ENCODE assay signal across 20 cellular contexts in genomic region chr2:42938671-42939370, GRCh38.
"Had no signal": no experiment of that assay in that cellular context is flagged by ENCODE, and none has a peak within 500 bp of the region (broad histone marks: within the 10 kb centered on the region; RNA-seq: fewer than 3 reads in every experiment).

No MANE protein-coding gene starts in this region.

- H3K27ac Mint-ChIP-seq: activated CD4-positive, alpha-beta T cell treated with anti-CD3 and anti-CD28 coated beads, Interleukin-2, amount 10 ng/mL, durations not matched to agents 24 days and 14 days; activated CD8-positive, alpha-beta T cell treated with anti-CD3 and anti-CD28 coated beads, Interleukin-2, amount 10 ng/mL, durations not matched to agents 7 days and 5 days; activated naive CD8-positive, alpha-beta T cell; dendritic cell treated with granulocyte-macrophage colony-stimulating factor and Interleukin-4, amounts not matched to agents 40 ng/mL and 50 ng/mL, for 4 days; natural killer cell treated with Interleukin-12 subunit alpha and Interleukin-12 subunit beta and Interleukin-15 and Interleukin-18, amount 100 ng/mL, for 72 hours; stimulated activated effector memory CD8-positive, alpha-beta T cell treated with anti-CD3 and anti-CD28 coated beads, Interleukin-12 subunit alpha, Interleukin-12 subunit beta, amount 100 ng/mL, for 72 hours; T-helper 2 cell treated with Interferon-gamma antibody and Interleukin-4, amounts not matched to agents 5 μg/mL and 100 μg/mL, for 36 hours; type B pancreatic cell had no signal

- ATAC-seq: activated CD8-positive, alpha-beta T cell treated with anti-CD3 and anti-CD28 coated beads, Interleukin-2, amount 10 ng/mL, durations not matched to agents 7 days and 5 days; natural killer cell treated with Interleukin-12 subunit alpha and Interleukin-12 subunit beta and Interleukin-15 and Interleukin-18, amount 100 ng/mL, for 72 hours; psoas muscle; right lobe of liver; stimulated activated effector memory CD8-positive, alpha-beta T cell treated with anti-CD3 and anti-CD28 coated beads, Interleukin-12 subunit alpha, Interleukin-12 subunit beta, amount 100 ng/mL, for 72 hours had no signal

- DNase-seq: activated CD4-positive, alpha-beta T cell treated with anti-CD3 and anti-CD28 coated beads, Interleukin-2, amount 10 ng/mL, durations not matched to agents 24 days and 14 days; activated CD4-positive, CD25-positive, alpha-beta regulatory T cell; activated CD8-positive, alpha-beta memory T cell treated with anti-CD3 and anti-CD28 coated beads, Interleukin-2, amount 50 U/mL, for 4 hours; activated CD8-positive, alpha-beta T cell treated with anti-CD3 and anti-CD28 coated beads, Interleukin-2, amount 10 ng/mL, durations not matched to agents 7 days and 5 days; activated gamma-delta T cell treated with Interleukin-2 at 50 U/mL for 16 hours; amygdala; cerebellar nuclear complex; effector memory CD4-positive, alpha-beta T cell; foreskin melanocyte; mammary epithelial cell; SW 1271 had no signal

- H3K4me3 Mint-ChIP-seq: activated CD4-positive, alpha-beta T cell treated with anti-CD3 and anti-CD28 coated beads, Interleukin-2, amount 10 ng/mL, durations not matched to agents 24 days and 14 days; activated CD8-positive, alpha-beta T cell treated with anti-CD3 and anti-CD28 coated beads, Interleukin-2, amount 10 ng/mL, durations not matched to agents 7 days and 5 days; activated naive CD8-positive, alpha-beta T cell; dendritic cell treated with granulocyte-macrophage colony-stimulating factor and Interleukin-4, amounts not matched to agents 40 ng/mL and 50 ng/mL, for 4 days; natural killer cell treated with Interleukin-12 subunit alpha and Interleukin-12 subunit beta and Interleukin-15 and Interleukin-18, amount 100 ng/mL, for 72 hours; stimulated activated effector memory CD8-positive, alpha-beta T cell treated with anti-CD3 and anti-CD28 coated beads, Interleukin-12 subunit alpha, Interleukin-12 subunit beta, amount 100 ng/mL, for 72 hours; T-helper 2 cell treated with Interferon-gamma antibody and Interleukin-4, amounts not matched to agents 5 μg/mL and 100 μg/mL, for 36 hours; type B pancreatic cell had no signal

- H3K27me3 Mint-ChIP-seq: activated naive CD8-positive, alpha-beta T cell; type B pancreatic cell had no signal

- H3K27me3 ChIP-seq: right lobe of liver had no signal

- H3K27ac ChIP-seq: psoas muscle, right lobe of liver had no signal

- H3K4me1 Mint-ChIP-seq: activated CD4-positive, alpha-beta T cell treated with anti-CD3 and anti-CD28 coated beads, Interleukin-2, amount 10 ng/mL, durations not matched to agents 24 days and 14 days had no signal

- H3K36me3 Mint-ChIP-seq: activated naive CD8-positive, alpha-beta T cell; natural killer cell treated with Interleukin-12 subunit alpha and Interleukin-12 subunit beta and Interleukin-15 and Interleukin-18, amount 100 ng/mL, for 72 hours; stimulated activated effector memory CD8-positive, alpha-beta T cell treated with anti-CD3 and anti-CD28 coated beads, Interleukin-12 subunit alpha, Interleukin-12 subunit beta, amount 100 ng/mL, for 72 hours had no signal

- H3K9me3 ChIP-seq: mucosa of descending colon, psoas muscle, right lobe of liver had no signal

- H3K36me3 ChIP-seq: right lobe of liver had no signal

- H3K9me3 Mint-ChIP-seq: activated CD4-positive, alpha-beta T cell treated with anti-CD3 and anti-CD28 coated beads, Interleukin-2, amount 10 ng/mL, durations not matched to agents 24 days and 14 days; dendritic cell treated with granulocyte-macrophage colony-stimulating factor and Interleukin-4, amounts not matched to agents 40 ng/mL and 50 ng/mL, for 4 days; natural killer cell treated with Interleukin-12 subunit alpha and Interleukin-12 subunit beta and Interleukin-15 and Interleukin-18, amount 100 ng/mL, for 72 hours; stimulated activated effector memory CD8-positive, alpha-beta T cell treated with anti-CD3 and anti-CD28 coated beads, Interleukin-12 subunit alpha, Interleukin-12 subunit beta, amount 100 ng/mL, for 72 hours; T-helper 2 cell treated with Interferon-gamma antibody and Interleukin-4, amounts not matched to agents 5 μg/mL and 100 μg/mL, for 36 hours had no signal

- H3K4me1 ChIP-seq: psoas muscle had no signal

- H3K4me3 ChIP-seq: mucosa of descending colon, psoas muscle, right lobe of liver had no signal
